Comparison of ENCODE assay signal across 25 cellular contexts in the genomic region with DNA sequence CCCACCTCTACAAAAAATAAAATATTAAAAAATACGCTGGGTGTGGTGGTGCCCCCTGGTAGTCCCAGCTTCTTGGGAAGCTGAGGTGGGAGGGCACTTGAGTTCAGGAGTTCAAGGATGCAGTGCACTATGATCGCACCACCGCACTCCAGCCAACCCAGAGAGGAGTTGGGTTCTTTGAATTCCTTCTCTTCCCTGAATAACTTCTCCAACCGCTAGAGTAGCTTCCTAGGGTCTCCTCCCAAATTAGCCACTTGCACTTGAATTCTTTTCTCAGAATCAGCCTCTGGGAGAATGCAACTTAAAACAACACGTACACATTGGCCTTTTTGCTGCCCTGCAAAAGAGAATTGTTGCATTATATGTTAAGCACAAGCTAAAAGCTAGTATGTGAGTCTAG.
"Had no signal": no experiment of that assay in that cellular context is flagged by ENCODE, and none has a peak within 500 bp of the region (broad histone marks: within the 10 kb centered on the region; RNA-seq: fewer than 3 reads in every experiment).

No MANE protein-coding gene starts in this region.

- H3K27ac ChIP-seq: suprapubic skin, testis, thoracic aorta, thyroid gland, tibial artery, tibial nerve, transverse colon, upper lobe of left lung, upper lobe of right lung, uterus, vagina had no signal

- H3K4me3 ChIP-seq: suprapubic skin, testis, thoracic aorta, thyroid gland, tibial artery, tibial nerve, transverse colon, upper lobe of left lung, upper lobe of right lung, uterus, vagina had no signal

- H3K9me3 ChIP-seq: suprapubic skin, testis, thoracic aorta, thyroid gland, tibial artery, tibial nerve, transverse colon, upper lobe of left lung, upper lobe of right lung, uterus, vagina had no signal

- H3K36me3 ChIP-seq: suprapubic skin, thoracic aorta, thyroid gland, tibial artery, tibial nerve, transverse colon, upper lobe of left lung, upper lobe of right lung, uterus, vagina had no signal

- DNase-seq: stimulated activated CD4-positive, alpha-beta T cell treated with anti-CD3 and anti-CD28 coated beads, Interleukin-2, amount 100 ng/mL, for 48 hours; stimulated activated CD4-positive, alpha-beta T cell treated with anti-CD3 and anti-CD28 coated beads, Interleukin-4, amount 100 ng/mL, for 1 hour; stimulated activated CD4-positive, alpha-beta T cell treated with anti-CD3 and anti-CD28 coated beads, Interleukin-4, amount 100 ng/mL, for 24 hours; stimulated activated CD4-positive, alpha-beta T cell treated with anti-CD3 and anti-CD28 coated beads, Interleukin-4, amount 100 ng/mL, for 4 hours; stimulated activated CD8-positive, alpha-beta memory T cell treated with anti-CD3 and anti-CD28 coated beads, Interleukin-4, amount 100 ng/mL, for 48 hours; stimulated activated naive B cell treated with anti-CD40 and anti-IgM and Interleukin-4, amounts not matched to agents 10 μg/mL and 1 μg/mL and 100 μg/mL, for 72 hours; stimulated activated naive CD4-positive, alpha-beta T cell; stimulated activated naive CD4-positive, alpha-beta T cell treated with Interleukin-2 at 50 U/mL for 16 hours; stimulated activated naive CD8-positive, alpha-beta T cell treated with anti-CD3 and anti-CD28 coated beads, Interleukin-15, amount 100 ng/mL, for 72 hours; stimulated activated naive CD8-positive, alpha-beta T cell treated with anti-CD3 and anti-CD28 coated beads, Interleukin-15, Interleukin-2, amounts not matched to agents 100 U/mL and 50 U/mL, for 24 hours; substantia nigra; testis; thyroid gland; tibial artery; transverse colon; trophoblast cell; upper lobe of left lung; upper lobe of right lung; uterus had no signal

- ATAC-seq: stimulated activated effector memory CD8-positive, alpha-beta T cell treated with anti-CD3 and anti-CD28 coated beads, Interleukin-12 subunit alpha, Interleukin-12 subunit beta, amount 100 ng/mL, for 72 hours; stimulated activated memory B cell treated with anti-CD40 and anti-IgM and Interleukin-4, amounts not matched to agents 10 μg/mL and 1 μg/mL and 100 μg/mL, for 72 hours; stimulated activated naive B cell treated with anti-CD40 and anti-IgM and Interleukin-4, amounts not matched to agents 10 μg/mL and 1 μg/mL and 100 μg/mL, for 72 hours; stimulated activated naive CD8-positive, alpha-beta T cell treated with anti-CD3 and anti-CD28 coated beads, Interleukin-15, amount 100 ng/mL, for 72 hours; stimulated activated naive CD8-positive, alpha-beta T cell treated with anti-CD3 and anti-CD28 coated beads, Interleukin-15, Interleukin-2, amounts not matched to agents 100 U/mL and 50 U/mL, for 24 hours; upper lobe of right lung had no signal

- H3K4me1 ChIP-seq: suprapubic skin, testis, tibial artery, tibial nerve, transverse colon, upper lobe of left lung, upper lobe of right lung, uterus, vagina had no signal

- H3K27me3 ChIP-seq: suprapubic skin, testis, thyroid gland, tibial nerve, upper lobe of left lung, uterus, vagina had no signal
